ENCODE assay signal across 2 cellular contexts in the genomic region with DNA sequence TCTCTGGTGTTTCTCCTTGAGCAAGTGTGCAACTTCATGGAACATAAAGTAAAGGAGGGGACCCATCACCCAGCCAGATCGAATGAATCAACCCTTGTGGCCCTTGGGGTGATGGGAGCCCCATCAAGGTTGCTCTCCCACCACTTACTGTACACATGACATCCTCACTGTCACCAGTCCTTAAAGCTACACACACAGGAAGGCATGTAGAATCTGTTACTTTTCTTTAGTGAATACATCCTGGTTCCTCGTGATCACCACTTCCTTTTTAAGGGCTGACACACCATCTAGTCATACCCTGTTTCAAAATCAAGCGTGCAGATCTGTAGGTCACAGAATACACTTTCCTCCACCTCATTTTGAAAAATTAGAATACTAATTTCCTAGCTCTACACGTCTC.
TF ChIP-seq lines count a peak whose summit lies in the region.

No MANE protein-coding gene starts in this region.

TF ChIP-seq in HCT116, 20 proteins besides CTCF, POLR2A, EP300 and RAD21 (continued from another document):
- TF ChIP-seq REST (IDR thresholded peaks at IDR 0.05; ENCODE audit: low read depth) (no peak), CEBPB (IDR thresholded peaks at IDR 0.05; ENCODE audit: low read depth) (no peak)

TF ChIP-seq in WTC11, 78 proteins besides CTCF, POLR2A, EP300 and RAD21 (continued from another document):
- TF ChIP-seq, protein P1, sequence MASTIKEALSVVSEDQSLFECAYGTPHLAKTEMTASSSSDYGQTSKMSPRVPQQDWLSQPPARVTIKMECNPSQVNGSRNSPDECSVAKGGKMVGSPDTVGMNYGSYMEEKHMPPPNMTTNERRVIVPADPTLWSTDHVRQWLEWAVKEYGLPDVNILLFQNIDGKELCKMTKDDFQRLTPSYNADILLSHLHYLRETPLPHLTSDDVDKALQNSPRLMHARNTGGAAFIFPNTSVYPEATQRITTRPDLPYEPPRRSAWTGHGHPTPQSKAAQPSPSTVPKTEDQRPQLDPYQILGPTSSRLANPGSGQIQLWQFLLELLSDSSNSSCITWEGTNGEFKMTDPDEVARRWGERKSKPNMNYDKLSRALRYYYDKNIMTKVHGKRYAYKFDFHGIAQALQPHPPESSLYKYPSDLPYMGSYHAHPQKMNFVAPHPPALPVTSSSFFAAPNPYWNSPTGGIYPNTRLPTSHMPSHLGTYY (CRISPR knock-in tag; IDR thresholded peaks at IDR 0.05), result no peak
- TF ChIP-seq, protein P2, sequence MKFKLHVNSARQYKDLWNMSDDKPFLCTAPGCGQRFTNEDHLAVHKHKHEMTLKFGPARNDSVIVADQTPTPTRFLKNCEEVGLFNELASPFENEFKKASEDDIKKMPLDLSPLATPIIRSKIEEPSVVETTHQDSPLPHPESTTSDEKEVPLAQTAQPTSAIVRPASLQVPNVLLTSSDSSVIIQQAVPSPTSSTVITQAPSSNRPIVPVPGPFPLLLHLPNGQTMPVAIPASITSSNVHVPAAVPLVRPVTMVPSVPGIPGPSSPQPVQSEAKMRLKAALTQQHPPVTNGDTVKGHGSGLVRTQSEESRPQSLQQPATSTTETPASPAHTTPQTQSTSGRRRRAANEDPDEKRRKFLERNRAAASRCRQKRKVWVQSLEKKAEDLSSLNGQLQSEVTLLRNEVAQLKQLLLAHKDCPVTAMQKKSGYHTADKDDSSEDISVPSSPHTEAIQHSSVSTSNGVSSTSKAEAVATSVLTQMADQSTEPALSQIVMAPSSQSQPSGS (CRISPR knock-in tag; IDR thresholded peaks at IDR 0.05; ENCODE audit: borderline replicate concordance, low read depth), result no peak
- TF ChIP-seq, protein P3, sequence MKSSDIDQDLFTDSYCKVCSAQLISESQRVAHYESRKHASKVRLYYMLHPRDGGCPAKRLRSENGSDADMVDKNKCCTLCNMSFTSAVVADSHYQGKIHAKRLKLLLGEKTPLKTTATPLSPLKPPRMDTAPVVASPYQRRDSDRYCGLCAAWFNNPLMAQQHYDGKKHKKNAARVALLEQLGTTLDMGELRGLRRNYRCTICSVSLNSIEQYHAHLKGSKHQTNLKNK (CRISPR knock-in tag; IDR thresholded peaks at IDR 0.05), result no peak
- TF ChIP-seq, protein P4, sequence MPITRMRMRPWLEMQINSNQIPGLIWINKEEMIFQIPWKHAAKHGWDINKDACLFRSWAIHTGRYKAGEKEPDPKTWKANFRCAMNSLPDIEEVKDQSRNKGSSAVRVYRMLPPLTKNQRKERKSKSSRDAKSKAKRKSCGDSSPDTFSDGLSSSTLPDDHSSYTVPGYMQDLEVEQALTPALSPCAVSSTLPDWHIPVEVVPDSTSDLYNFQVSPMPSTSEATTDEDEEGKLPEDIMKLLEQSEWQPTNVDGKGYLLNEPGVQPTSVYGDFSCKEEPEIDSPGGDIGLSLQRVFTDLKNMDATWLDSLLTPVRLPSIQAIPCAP (CRISPR knock-in tag; IDR thresholded peaks at IDR 0.05), result no peak
- TF ChIP-seq E2F1 (CRISPR knock-in tag; IDR thresholded peaks at IDR 0.05) (no peak), TCF7 (CRISPR knock-in tag; IDR thresholded peaks at IDR 0.05; ENCODE audit: low read depth) (no peak), MXD4 (CRISPR knock-in tag; IDR thresholded peaks at IDR 0.05; ENCODE audit: borderline replicate concordance) (no peak), NR1H2 (CRISPR knock-in tag; IDR thresholded peaks at IDR 0.05) (no peak), ELF4 (CRISPR knock-in tag; IDR thresholded peaks at IDR 0.05; ENCODE audit: low read depth) (no peak), CREB1 (CRISPR knock-in tag; IDR thresholded peaks at IDR 0.05) (no peak), ESRRA (CRISPR knock-in tag; IDR thresholded peaks at IDR 0.05; ENCODE audit: borderline replicate concordance) (no peak)
- TF ChIP-seq, protein P5, sequence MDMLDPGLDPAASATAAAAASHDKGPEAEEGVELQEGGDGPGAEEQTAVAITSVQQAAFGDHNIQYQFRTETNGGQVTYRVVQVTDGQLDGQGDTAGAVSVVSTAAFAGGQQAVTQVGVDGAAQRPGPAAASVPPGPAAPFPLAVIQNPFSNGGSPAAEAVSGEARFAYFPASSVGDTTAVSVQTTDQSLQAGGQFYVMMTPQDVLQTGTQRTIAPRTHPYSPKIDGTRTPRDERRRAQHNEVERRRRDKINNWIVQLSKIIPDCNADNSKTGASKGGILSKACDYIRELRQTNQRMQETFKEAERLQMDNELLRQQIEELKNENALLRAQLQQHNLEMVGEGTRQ (CRISPR knock-in tag; IDR thresholded peaks at IDR 0.05), result no peak
